ENCODE assay signal across 1 cellular context in the genomic region with DNA sequence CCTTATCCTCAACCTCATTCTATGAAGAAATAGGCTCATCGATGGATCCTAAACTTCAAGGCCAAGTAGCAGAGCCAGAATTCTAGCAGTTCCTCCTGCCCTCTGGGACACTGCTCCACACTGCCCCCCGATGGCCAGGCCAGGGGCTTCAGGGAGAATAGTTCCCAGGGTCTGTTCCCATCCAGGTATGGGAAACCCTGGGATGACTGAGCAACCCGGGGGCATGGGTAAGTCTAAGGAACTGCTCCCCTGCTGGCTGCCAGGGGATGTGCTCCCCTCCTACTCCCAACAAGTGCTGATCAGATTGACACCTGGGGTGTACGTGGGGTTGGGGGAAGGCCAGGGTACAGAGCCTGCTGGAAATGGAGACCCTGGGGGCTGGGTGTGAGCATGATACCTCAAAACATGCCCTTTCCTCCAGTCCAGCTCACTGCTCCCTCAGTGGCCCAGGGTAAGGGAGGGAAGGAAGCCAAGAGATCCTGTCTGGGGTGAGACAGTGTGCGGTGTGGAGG.
TF ChIP-seq lines count a peak whose summit lies in the region.

No MANE protein-coding gene starts in this region.

TF ChIP-seq in H1, 55 proteins besides CTCF, POLR2A, EP300 and RAD21:
- 0 out of 2 replicates have a peak, but pooled peaks have one; percentile 50 for TF ChIP-seq TEAD4 (IDR thresholded peaks at IDR 0.05; ENCODE audit: low read depth, low read length)
- TF ChIP-seq CREB1 (IDR thresholded peaks at IDR 0.05): peak; percentile 19; the same call in 1 of the 2 replicates
- TF ChIP-seq EZH2 (IDR thresholded peaks at IDR 0.05; ENCODE audit: low read depth, low read length, severe bottlenecking): no peak
- no peak for TF ChIP-seq RFX5 (IDR thresholded peaks at IDR 0.05; ENCODE audit: borderline replicate concordance, low read depth, low read length)
- TF ChIP-seq, protein P1, sequence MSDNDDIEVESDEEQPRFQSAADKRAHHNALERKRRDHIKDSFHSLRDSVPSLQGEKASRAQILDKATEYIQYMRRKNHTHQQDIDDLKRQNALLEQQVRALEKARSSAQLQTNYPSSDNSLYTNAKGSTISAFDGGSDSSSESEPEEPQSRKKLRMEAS (IDR thresholded peaks at IDR 0.05): peak; percentile 25; the same call in 1 of the 2 replicates
- TF ChIP-seq SP4 (IDR thresholded peaks at IDR 0.05; ENCODE audit: low read length): peak; percentile 55; the same call in 1 of the 2 replicates
- TF ChIP-seq, protein P2, sequence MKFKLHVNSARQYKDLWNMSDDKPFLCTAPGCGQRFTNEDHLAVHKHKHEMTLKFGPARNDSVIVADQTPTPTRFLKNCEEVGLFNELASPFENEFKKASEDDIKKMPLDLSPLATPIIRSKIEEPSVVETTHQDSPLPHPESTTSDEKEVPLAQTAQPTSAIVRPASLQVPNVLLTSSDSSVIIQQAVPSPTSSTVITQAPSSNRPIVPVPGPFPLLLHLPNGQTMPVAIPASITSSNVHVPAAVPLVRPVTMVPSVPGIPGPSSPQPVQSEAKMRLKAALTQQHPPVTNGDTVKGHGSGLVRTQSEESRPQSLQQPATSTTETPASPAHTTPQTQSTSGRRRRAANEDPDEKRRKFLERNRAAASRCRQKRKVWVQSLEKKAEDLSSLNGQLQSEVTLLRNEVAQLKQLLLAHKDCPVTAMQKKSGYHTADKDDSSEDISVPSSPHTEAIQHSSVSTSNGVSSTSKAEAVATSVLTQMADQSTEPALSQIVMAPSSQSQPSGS (IDR thresholded peaks at IDR 0.05; ENCODE audit: low read length): no peak
- no peak for TF ChIP-seq NANOG (IDR thresholded peaks at IDR 0.05; ENCODE audit: insufficient read depth, low read depth, low read length, poor library complexity, severe bottlenecking)
- TF ChIP-seq TBP (IDR thresholded peaks at IDR 0.05; ENCODE audit: low read depth, low read length): no peak
- no peak for TF ChIP-seq POU5F1 (IDR thresholded peaks at IDR 0.05; ENCODE audit: low read depth, low read length)
- no peak for TF ChIP-seq HDAC6 (IDR thresholded peaks at IDR 0.05; ENCODE audit: low read depth, low read length)
- no peak for TF ChIP-seq KDM5A (IDR thresholded peaks at IDR 0.05; ENCODE audit: low read length)
- peak; percentile 58; the same call in 1 of the 2 replicates for TF ChIP-seq MAFK (IDR thresholded peaks at IDR 0.05; ENCODE audit: low read depth, low read length)
- peak; percentile 66; the same call in 1 of the 2 replicates for TF ChIP-seq BACH1 (IDR thresholded peaks at IDR 0.05; ENCODE audit: low read length)
- TF ChIP-seq JUND (IDR thresholded peaks at IDR 0.05; ENCODE audit: low read length): peak; percentile 50; the same call in 1 of the 2 replicates
- no peak for TF ChIP-seq CHD1 (IDR thresholded peaks at IDR 0.05; ENCODE audit: low read depth, low read length)
- TF ChIP-seq YY1 (IDR thresholded peaks at IDR 0.05; ENCODE audit: low read depth, low read length): peak; percentile 62; the same call in 1 of the 2 replicates
- TF ChIP-seq TAF7 (optimal IDR thresholded peaks at IDR 0.05; ENCODE audit: borderline replicate concordance, low read depth, low read length): peak; percentile 25
- TF ChIP-seq BCL11A (IDR thresholded peaks at IDR 0.05; ENCODE audit: low read depth in 2 of 2, low read length in 2 of 2): no peak
- TF ChIP-seq KDM4A (IDR thresholded peaks at IDR 0.05; ENCODE audit: low read depth, low read length, severe bottlenecking): no peak
- TF ChIP-seq GABPA (IDR thresholded peaks at IDR 0.05; ENCODE audit: borderline replicate concordance, insufficient read depth, low read length): peak; percentile 39; the same call in 1 of the 2 replicates
- no peak for TF ChIP-seq CBX5 (IDR thresholded peaks at IDR 0.05; ENCODE audit: low read depth, low read length)
- TF ChIP-seq TCF12 (IDR thresholded peaks at IDR 0.05; ENCODE audit: low read depth, low read length): 0 out of 2 replicates have a peak, but pooled peaks have one; percentile 55
- no peak for TF ChIP-seq CEBPB (IDR thresholded peaks at IDR 0.05; ENCODE audit: low read depth, low read length)
- TF ChIP-seq, protein P3, sequence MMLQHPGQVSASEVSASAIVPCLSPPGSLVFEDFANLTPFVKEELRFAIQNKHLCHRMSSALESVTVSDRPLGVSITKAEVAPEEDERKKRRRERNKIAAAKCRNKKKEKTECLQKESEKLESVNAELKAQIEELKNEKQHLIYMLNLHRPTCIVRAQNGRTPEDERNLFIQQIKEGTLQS (IDR thresholded peaks at IDR 0.05; ENCODE audit: insufficient read depth, low read depth, low read length): peak; percentile 76
- peak; percentile 18; the same call in 1 of the 2 replicates for TF ChIP-seq EGR1 (IDR thresholded peaks at IDR 0.05; ENCODE audit: borderline replicate concordance, low read depth, low read length)
- TF ChIP-seq SIN3A (conservative IDR thresholded peaks at IDR 0.05 in 1 of 2, IDR thresholded peaks at IDR 0.05 in 1 of 2; ENCODE audit: low read depth in 1 of 2, low read length in 2 of 2): 0 out of 4 replicates have a peak, but pooled peaks of 1 of the 2 experiments have one; percentile 33
